ENCODE assay signal across 11 cellular contexts in genomic region chr11:2511421-2512369, GRCh38.
DNase-seq lines count a peak whose midpoint lies in the region; ATAC-seq and TF ChIP-seq lines count a peak whose summit lies in the region.
"Had no signal": no experiment of that assay in that cellular context is flagged by ENCODE, and none has a peak within 500 bp of the region (broad histone marks: within the 10 kb centered on the region; RNA-seq: fewer than 3 reads in every experiment).

No MANE protein-coding gene starts in this region.

- POLR2A ChIA-PET in SK-N-SH (lab: Yijun Ruan, JAX): no interaction called here

- CTCF ChIA-PET in SK-N-SH (lab: Yijun Ruan, JAX): interaction anchor here (1.2 to 3.2 kb wide), 3 partner anchors 19 to 91 kb away, joined by 4 to 17 read pairs (median 11); no protein-coding TSS in a partner anchor

- H3K4me3 ChIP-seq in SK-N-SH (ENCODE audit: low read depth in 2 of 2, low read length in 1 of 2): no peak overlapping the region
- no peak overlapping the region for H3K4me3 ChIP-seq in lower leg skin (ENCODE audit: low read depth, poor library complexity, severe bottlenecking)
- no peak overlapping the region for H3K4me3 ChIP-seq in testis
- H3K4me3 ChIP-seq: SJCRH30 had no signal

- no peak overlapping the region for H3K4me2 ChIP-seq in SK-N-SH

- TF ChIP-seq POLR2A in lower leg skin (IDR thresholded peaks at IDR 0.05): no peak
- TF ChIP-seq POLR2A in testis (IDR thresholded peaks at IDR 0.05): no peak

- no peaks in the 10 kb centered on the region for H3K36me3 Mint-ChIP-seq in chondrocyte (ENCODE audit: low read depth)

- peaks cover 26% of the 10 kb centered on the region for H3K27me3 Mint-ChIP-seq in chondrocyte (ENCODE audit: low read depth)

- H3K9me3 ChIP-seq in SK-N-SH (no peaks in the 10 kb centered on the region), testis (no peaks in the 10 kb centered on the region)
- H3K9me3 ChIP-seq: SJCRH30 had no signal

- H3K4me1 Mint-ChIP-seq in chondrocyte (ENCODE audit: low read depth): no peaks in the 10 kb centered on the region

- H3K36me3 ChIP-seq in SK-N-SH (replicated peaks in 1 of 2; ENCODE audit: control insufficient read depth in 1 of 2, insufficient read depth in 2 of 2, low read length in 1 of 2) (no peaks in the 10 kb centered on the region), testis (ENCODE audit: low read depth, missing control alignments) (no peaks in the 10 kb centered on the region)
- H3K36me3 ChIP-seq: SJCRH30 had no signal

- TF ChIP-seq CTCF in SK-N-SH (IDR thresholded peaks at IDR 0.05): no peak
- no peak for TF ChIP-seq CTCF in chondrocyte (IDR thresholded peaks at IDR 0.05)
- no peak for TF ChIP-seq CTCF in lower leg skin (IDR thresholded peaks at IDR 0.05)
- no peak for TF ChIP-seq CTCF in testis (IDR thresholded peaks at IDR 0.05)

- TF ChIP-seq EP300 in SK-N-SH (IDR thresholded peaks at IDR 0.05; ENCODE audit: borderline replicate concordance in 1 of 2, low read depth in 1 of 2, low read length in 1 of 2): no peak

- H3K9me3 Mint-ChIP-seq in chondrocyte (ENCODE audit: low read depth): no peaks in the 10 kb centered on the region

- H3K79me2 ChIP-seq in SK-N-SH (ENCODE audit: insufficient read depth): no peaks in the 10 kb centered on the region

- H3K27ac Mint-ChIP-seq in chondrocyte (ENCODE audit: unreplicated experiment): no peak overlapping the region

- DNase-seq in SK-N-SH (peak; percentile 34), chondrocyte (ENCODE audit: low spot score) (peak; percentile 72), lower leg skin (ENCODE audit: low spot score in 2 of 2) (peak; percentile 13 to 83), testis (peak; percentile 15), NCI-H2196 treated with DMSO at 0.1 percent for 48 hours (lab: John Stamatoyannopoulos, UW; ENCODE audit: unreplicated experiment) (no peak), hippocampal formation (lab: John Stamatoyannopoulos, UW) (no peak)
- DNase-seq in stimulated activated CD8-positive, alpha-beta memory T cell treated with anti-CD3 and anti-CD28 coated beads, Interleukin-4, amount 100 ng/mL, for 48 hours: no peak
- DNase-seq: DMS53; SJCRH30; stimulated activated CD4-positive, alpha-beta T cell treated with anti-CD3 and anti-CD28 coated beads, Interleukin-4, amount 100 ng/mL, for 24 hours had no signal

- H3K4me1 ChIP-seq in SK-N-SH (ENCODE audit: control insufficient read depth in 1 of 2, insufficient read depth in 2 of 2, low read depth in 1 of 2, low read length in 1 of 2) (peaks cover 0 to 9% of the 10 kb centered on the region in 2 experiments; a peak in 1 of 4 replicates), testis (no peaks in the 10 kb centered on the region)
- H3K4me1 ChIP-seq: SJCRH30 had no signal

- WGBS in SK-N-SH (ENCODE audit: low lambda C conversion rate): 76% methylated on average over 14 of the region's 27 CpGs
- WGBS in lower leg skin, 2 donors: 79 to 81% methylated on average over 27 of the region's 27 CpGs
- 86 to 91% methylated on average over 22 to 27 of the region's 27 CpGs for WGBS in testis, 2 donors

- no peaks in the 10 kb centered on the region for H4K20me1 ChIP-seq in SK-N-SH (ENCODE audit: insufficient read depth)

- no peak overlapping the region for H3K4me3 Mint-ChIP-seq in chondrocyte (ENCODE audit: unreplicated experiment)

- no peaks in the 10 kb centered on the region for H3F3A ChIP-seq in SK-N-SH (replicated peaks; ENCODE audit: insufficient read depth)

- no peaks in the 10 kb centered on the region for H3K9me2 ChIP-seq in SK-N-SH

- TF ChIP-seq RAD21 in SK-N-SH (IDR thresholded peaks at IDR 0.05; ENCODE audit: low read length): no peak

- H3K27me3 ChIP-seq in SK-N-SH (ENCODE audit: insufficient read depth): no peaks in the 10 kb centered on the region
- no peaks in the 10 kb centered on the region for H3K27me3 ChIP-seq in testis

- intact Hi-C loops in lower leg skin (cut with DNase I; ENCODE audit: low total_unique reads): no loop called here
- intact Hi-C loops in testis (cut with DNase I; ENCODE audit: low total_unique reads): no loop called here

- H3K9ac ChIP-seq in SK-N-SH: no peak overlapping the region

- no peak overlapping the region for H2AFZ ChIP-seq in SK-N-SH (ENCODE audit: low read depth)

- no peak for ATAC-seq in SK-N-SH treated with all-trans-retinoic acid at 6 μM for 48 hours

- no peak overlapping the region for H3K27ac ChIP-seq in SK-N-SH (ENCODE audit: low read depth in 2 of 2, low read length in 1 of 2)
- no peak overlapping the region for H3K27ac ChIP-seq in testis
- H3K27ac ChIP-seq: SJCRH30 had no signal

TF ChIP-seq in SK-N-SH, 30 proteins besides CTCF, POLR2A, EP300 and RAD21:
- TF ChIP-seq PBX3 (IDR thresholded peaks at IDR 0.05): no peak
- TF ChIP-seq MAX (IDR thresholded peaks at IDR 0.05; ENCODE audit: low read depth): no peak
- TF ChIP-seq NRF1 (IDR thresholded peaks at IDR 0.05; ENCODE audit: low read depth, low read length): no peak
- TF ChIP-seq FOXM1 (IDR thresholded peaks at IDR 0.05; ENCODE audit: low read depth): no peak

TF ChIP-seq in SK-N-SH treated with all-trans-retinoic acid at 6 μM for 48 hours, 23 proteins besides CTCF, POLR2A, EP300 and RAD21:
- no peak for TF ChIP-seq POU6F1 (CRISPR knock-in tag; IDR thresholded peaks at IDR 0.05; ENCODE audit: borderline replicate concordance, low read depth)
- TF ChIP-seq ISL1 (CRISPR knock-in tag; IDR thresholded peaks at IDR 0.05): no peak
- no peak for TF ChIP-seq ESRRG (CRISPR knock-in tag; IDR thresholded peaks at IDR 0.05)
- TF ChIP-seq RARB (CRISPR knock-in tag; IDR thresholded peaks at IDR 0.05): no peak
- no peak for TF ChIP-seq ZFP30 (CRISPR knock-in tag; IDR thresholded peaks at IDR 0.05)
- no peak for TF ChIP-seq CSRNP3 (CRISPR knock-in tag; IDR thresholded peaks at IDR 0.05)
- TF ChIP-seq OSR1 (CRISPR knock-in tag; IDR thresholded peaks at IDR 0.05): no peak
- TF ChIP-seq TOX (CRISPR knock-in tag; IDR thresholded peaks at IDR 0.05; ENCODE audit: borderline replicate concordance): no peak
- no peak for TF ChIP-seq ZNF70 (CRISPR knock-in tag; IDR thresholded peaks at IDR 0.05)
- TF ChIP-seq TCF4 (CRISPR knock-in tag; IDR thresholded peaks at IDR 0.05; ENCODE audit: borderline replicate concordance): no peak
- TF ChIP-seq SNAI2 (CRISPR knock-in tag; IDR thresholded peaks at IDR 0.05): no peak

Comparison
In these comparisons a context has a peak if more than half of its experiments do, and no peak if none do; other contexts are left out.
1. DNase-seq: peak in SK-N-SH (single experiment), chondrocyte (single experiment), lower leg skin (2 of 2) and testis (single experiment); none in NCI-H2196 treated with DMSO at 0.1 percent for 48 hours (single experiment), hippocampal formation (0 of 2) and stimulated activated CD8-positive, alpha-beta memory T cell treated with anti-CD3 and anti-CD28 coated beads, Interleukin-4, amount 100 ng/mL, for 48 hours (single experiment).